Comparison of ENCODE assay signal across 1 cellular context in genomic region chr19:10960314-10961072, GRCh38.
TF ChIP-seq lines count a peak whose summit lies in the region.

SMARCA4 (plus strand) TSS chr19:10961030; CDS start chr19:10984152, 23,122 bp downstream.

TF ChIP-seq in HepG2, 621 proteins besides CTCF, POLR2A, EP300 and RAD21 (continued from another document and continues in another):
- TF ChIP-seq HNF1B (CRISPR knock-in tag; IDR thresholded peaks at IDR 0.05) (peak; percentile 41; the same call in 1 of the 2 replicates), FLYWCH1 (CRISPR knock-in tag; IDR thresholded peaks at IDR 0.05) (no peak), ZBTB43 (CRISPR knock-in tag; conservative IDR thresholded peaks at IDR 0.05) (peak; percentile 44; the same call in 1 of the 2 replicates), IRF1 (CRISPR knock-in tag; IDR thresholded peaks at IDR 0.05; ENCODE audit: low read depth) (no peak), FOXO1 (CRISPR knock-in tag; IDR thresholded peaks at IDR 0.05) (peak; percentile 69; the same call in 1 of the 2 replicates), ZNF383 (CRISPR knock-in tag; IDR thresholded peaks at IDR 0.05; ENCODE audit: borderline replicate concordance) (no peak), ZNF790 (CRISPR knock-in tag; IDR thresholded peaks at IDR 0.05; ENCODE audit: borderline replicate concordance) (peak; percentile 27; the same call in 1 of the 2 replicates), SP2 (CRISPR knock-in tag; IDR thresholded peaks at IDR 0.05) (no peak), ZNF704 (CRISPR knock-in tag; IDR thresholded peaks at IDR 0.05; ENCODE audit: borderline replicate concordance) (no peak), ZNF350 (CRISPR knock-in tag; IDR thresholded peaks at IDR 0.05; ENCODE audit: borderline replicate concordance, low read depth) (peak; percentile 80), SMARCC2 (IDR thresholded peaks at IDR 0.05) (no peak), HOMEZ (CRISPR knock-in tag; IDR thresholded peaks at IDR 0.05; ENCODE audit: low read depth) (peak; percentile 66; the same call in 1 of the 2 replicates), SMYD3 (CRISPR knock-in tag; IDR thresholded peaks at IDR 0.05) (0 out of 2 replicates have a peak, but pooled peaks have one; percentile 29), KDM5B (CRISPR knock-in tag; IDR thresholded peaks at IDR 0.05; ENCODE audit: borderline replicate concordance) (peak; percentile 95; the same call in 1 of the 2 replicates), TMF1 (CRISPR knock-in tag; IDR thresholded peaks at IDR 0.05; ENCODE audit: low read depth) (peak; percentile 41; the same call in 1 of the 2 replicates), NR3C1 (CRISPR knock-in tag; IDR thresholded peaks at IDR 0.05) (no peak), HCFC1 (IDR thresholded peaks at IDR 0.05; ENCODE audit: low read depth, low read length) (no peak), THAP8 (CRISPR knock-in tag; IDR thresholded peaks at IDR 0.05; ENCODE audit: borderline replicate concordance) (no peak), NCOA5 (CRISPR knock-in tag; IDR thresholded peaks at IDR 0.05) (no peak), ZNF749 (CRISPR knock-in tag; IDR thresholded peaks at IDR 0.05; ENCODE audit: borderline replicate concordance) (peak; percentile 73), RBM39 (IDR thresholded peaks at IDR 0.05; ENCODE audit: low read depth, low read length, poor library complexity, severe bottlenecking) (no peak), CAMTA2 (CRISPR knock-in tag; IDR thresholded peaks at IDR 0.05; ENCODE audit: borderline replicate concordance) (0 out of 2 replicates have a peak, but pooled peaks have one; percentile 57), GRHL1 (CRISPR knock-in tag; conservative IDR thresholded peaks at IDR 0.05) (no peak), PHF21A (CRISPR knock-in tag; IDR thresholded peaks at IDR 0.05) (peak; percentile 56; the same call in 1 of the 2 replicates), ZBTB20 (CRISPR knock-in tag; IDR thresholded peaks at IDR 0.05; ENCODE audit: borderline replicate concordance, low read depth) (0 out of 2 replicates have a peak, but pooled peaks have one; percentile 38), ZFP91 (CRISPR knock-in tag; IDR thresholded peaks at IDR 0.05; ENCODE audit: borderline replicate concordance) (peak; percentile 86), FOXC1 (CRISPR knock-in tag; IDR thresholded peaks at IDR 0.05; ENCODE audit: borderline replicate concordance) (peak; percentile 64; the same call in 1 of the 2 replicates), RARG (CRISPR knock-in tag; IDR thresholded peaks at IDR 0.05; ENCODE audit: low read depth) (no peak), ZNF710 (CRISPR knock-in tag; IDR thresholded peaks at IDR 0.05; ENCODE audit: borderline replicate concordance) (no peak), AKAP8 (CRISPR knock-in tag; IDR thresholded peaks at IDR 0.05) (peak; percentile 59; the same call in 1 of the 2 replicates), E2F1 (CRISPR knock-in tag; IDR thresholded peaks at IDR 0.05) (0 out of 2 replicates have a peak, but pooled peaks have one; percentile 23), ZFX (CRISPR knock-in tag; IDR thresholded peaks at IDR 0.05; ENCODE audit: low read depth) (peak; percentile 99), ZNF607 (CRISPR knock-in tag; IDR thresholded peaks at IDR 0.05; ENCODE audit: borderline replicate concordance) (peak; percentile 82), RFX5 (IDR thresholded peaks at IDR 0.05; ENCODE audit: low read depth, low read length) (no peak), PRDM4 (CRISPR knock-in tag; IDR thresholded peaks at IDR 0.05; ENCODE audit: borderline replicate concordance) (no peak), PCBP2 (optimal IDR thresholded peaks at IDR 0.05; ENCODE audit: low read depth, low read length, poor library complexity, severe bottlenecking) (no peak), NFATC3 (CRISPR knock-in tag; IDR thresholded peaks at IDR 0.05) (peak; percentile 85; the same call in 1 of the 2 replicates), ELF4 (CRISPR knock-in tag; IDR thresholded peaks at IDR 0.05; ENCODE audit: borderline replicate concordance) (no peak), ZNF672 (CRISPR knock-in tag; IDR thresholded peaks at IDR 0.05) (0 out of 2 replicates have a peak, but pooled peaks have one; percentile 32), SAFB2 (CRISPR knock-in tag; IDR thresholded peaks at IDR 0.05; ENCODE audit: borderline replicate concordance, low read depth) (0 out of 2 replicates have a peak, but pooled peaks have one; percentile 45), NCOA1 (CRISPR knock-in tag; IDR thresholded peaks at IDR 0.05) (no peak), CENPBD1 (CRISPR knock-in tag; IDR thresholded peaks at IDR 0.05; ENCODE audit: borderline replicate concordance, low read depth) (no peak; the same call in 1 of the 2 replicates), ZNF616 (CRISPR knock-in tag; IDR thresholded peaks at IDR 0.05; ENCODE audit: low read depth) (peak; percentile 87)
